In genomic region chr2:135052042-135052876, GRCh38 we compare ENCODE assay signal across 8 cellular contexts. TPM values are rescaled to one million over a fixed set of nuclear protein-coding genes. Genes with fewer than 3 reads are reported as not detected.
DNase-seq lines count a peak whose midpoint lies in the region; TF ChIP-seq lines count a peak whose summit lies in the region.

Gene RAB3GAP1, plus strand, starts transcription at chr2:135052292. Its CDS starts 16 bp downstream, at chr2:135052308.

- peak; percentile 85 for DNase-seq in ELF-1 (ENCODE audit: low read depth, low spot score)
- peak; percentile 25 for DNase-seq in GOT3 (lab: John Stamatoyannopoulos, UW)
- peak; percentile 77 for DNase-seq in LHCN-M2 (ENCODE audit: low read depth)
- peak; percentile 13 to 30 for DNase-seq in SHP77 (lab: John Stamatoyannopoulos, UW)
- peak; percentile 87 for DNase-seq in activated effector memory CD4-positive, alpha-beta T cell treated with Interleukin-2 at 50 U/mL for 16 hours
- peak; percentile 72 for DNase-seq in fibroblast of the conjunctiva (ENCODE audit: low read depth)
- DNase-seq in nephron progenitor cell: peak; percentile 67

- no peaks in the 10 kb centered on the region for H3K27me3 Mint-ChIP-seq in nephron progenitor cell (ENCODE audit: low read depth, poor library complexity)
- H3K27me3 Mint-ChIP-seq in stimulated activated naive CD8-positive, alpha-beta T cell treated with anti-CD3 and anti-CD28 coated beads, Interleukin-15, Interleukin-2, amounts not matched to agents 100 ng/mL and 50 ng/mL, for 24 hours: peaks cover 4% of the 10 kb centered on the region

- peaks cover 29% of the 10 kb centered on the region for H3K36me3 Mint-ChIP-seq in nephron progenitor cell (ENCODE audit: low read depth)
- H3K36me3 Mint-ChIP-seq in stimulated activated naive CD8-positive, alpha-beta T cell treated with anti-CD3 and anti-CD28 coated beads, Interleukin-15, Interleukin-2, amounts not matched to agents 100 ng/mL and 50 ng/mL, for 24 hours (ENCODE audit: low read depth): peaks cover 22% of the 10 kb centered on the region

- TF ChIP-seq CTCF in nephron progenitor cell (IDR thresholded peaks at IDR 0.05): no peak

- no peaks in the 10 kb centered on the region for H3K9me3 Mint-ChIP-seq in nephron progenitor cell
- no peaks in the 10 kb centered on the region for H3K9me3 Mint-ChIP-seq in stimulated activated naive CD8-positive, alpha-beta T cell treated with anti-CD3 and anti-CD28 coated beads, Interleukin-15, Interleukin-2, amounts not matched to agents 100 ng/mL and 50 ng/mL, for 24 hours

- peak within 1 kb of the TSS; percentile 99 for H3K4me3 Mint-ChIP-seq in nephron progenitor cell
- peak within 1 kb of the TSS; percentile 95 for H3K4me3 Mint-ChIP-seq in stimulated activated naive CD8-positive, alpha-beta T cell treated with anti-CD3 and anti-CD28 coated beads, Interleukin-15, Interleukin-2, amounts not matched to agents 100 ng/mL and 50 ng/mL, for 24 hours

- H3K27ac Mint-ChIP-seq in nephron progenitor cell: peak within 1 kb of the TSS; percentile 100
- H3K27ac Mint-ChIP-seq in stimulated activated naive CD8-positive, alpha-beta T cell treated with anti-CD3 and anti-CD28 coated beads, Interleukin-15, Interleukin-2, amounts not matched to agents 100 ng/mL and 50 ng/mL, for 24 hours: peak within 1 kb of the TSS; percentile 100

- peaks cover 22% of the 10 kb centered on the region for H3K4me1 Mint-ChIP-seq in nephron progenitor cell
- H3K4me1 Mint-ChIP-seq in stimulated activated naive CD8-positive, alpha-beta T cell treated with anti-CD3 and anti-CD28 coated beads, Interleukin-15, Interleukin-2, amounts not matched to agents 100 ng/mL and 50 ng/mL, for 24 hours (ENCODE audit: low read depth): peaks cover 56% of the 10 kb centered on the region

RNA-seq across cellular contexts. Expression of gene RAB3GAP1, which starts in this region (rescaled TPM):
- total RNA-seq in LHCN-M2 (2014; rRNA removed): 42.4 and 45.4 TPM in 2 replicates
- 22.4 TPM for polyA plus RNA-seq in LHCN-M2 (2012)

Comparison
In these comparisons a context has a peak if more than half of its experiments do, and no peak if none do; other contexts are left out.
1. Peak in every context shown above with its lines: DNase-seq.
2. DNase-seq: peak in every context shown above with its lines; median percentile 87 in activated effector memory CD4-positive, alpha-beta T cell treated with Interleukin-2 at 50 U/mL for 16 hours; 85 in ELF-1; 77 in LHCN-M2; 72 in fibroblast of the conjunctiva; 67 in nephron progenitor cell; 25 in GOT3; 22 in SHP77.